ENCODE assay signal across 8 cellular contexts in the genomic region with DNA sequence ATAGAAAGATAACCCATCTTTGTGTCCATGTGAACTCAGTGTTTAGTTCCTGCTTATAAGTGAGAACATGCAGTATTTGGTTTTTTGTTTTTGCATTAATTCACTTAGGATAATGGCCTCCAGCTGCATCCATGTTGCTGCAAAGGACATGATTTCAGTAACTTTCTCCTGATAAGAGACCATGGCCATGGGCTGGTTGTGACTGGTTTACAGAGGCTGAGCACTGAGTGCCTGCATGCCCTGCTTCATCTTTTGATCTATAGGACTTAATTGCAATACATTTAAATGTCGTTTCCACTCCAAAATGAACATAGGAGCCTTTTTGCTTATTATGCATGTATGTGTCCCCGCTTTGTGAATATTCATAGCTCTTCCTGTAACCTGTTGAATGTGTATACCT.
"Had no signal": no experiment of that assay in that cellular context is flagged by ENCODE, and none has a peak within 500 bp of the region (broad histone marks: within the 10 kb centered on the region; RNA-seq: fewer than 3 reads in every experiment).

No MANE protein-coding gene starts in this region.

- DNase-seq: H9, HCEC 1CT, HFFc6, KBM-7 had no signal

- H3K9me3 Mint-ChIP-seq: HFFc6 had no signal

- H3K4me1 Mint-ChIP-seq: GM23338, H9, IgD-negative memory B cell had no signal

- ATAC-seq: GM23338, HepG2 had no signal

- H3K36me3 Mint-ChIP-seq: IgD-negative memory B cell had no signal

- H3K27ac Mint-ChIP-seq: GM23338, H9, HFFc6, IgD-negative memory B cell had no signal

- H3K4me3 ChIP-seq: GM23338 had no signal

- H3K27ac ChIP-seq: HL-60 had no signal

- H3K4me3 Mint-ChIP-seq: GM23338, H9, HFFc6, IgD-negative memory B cell had no signal
